7 cellular contexts compared by ENCODE assay signal in genomic region chr1:109668123-109668800, GRCh38. TPM values are rescaled to one million over a fixed set of nuclear protein-coding genes. Genes with fewer than 3 reads are reported as not detected.
A peak's percentile ranks its signal among the peaks of the same experiment; 100 is the strongest.
DNase-seq lines count a peak whose midpoint lies in the region; ATAC-seq and TF ChIP-seq lines count a peak whose summit lies in the region.
"Had no signal": no experiment of that assay in that cellular context is flagged by ENCODE, and none has a peak within 500 bp of the region (broad histone marks: within the 10 kb centered on the region; RNA-seq: fewer than 3 reads in every experiment).

No MANE protein-coding gene starts in this region.

- H3K4me2 ChIP-seq in DND-41 (ENCODE audit: insufficient read depth, low read length): peak overlapping the region; percentile 65
- H3K4me2 ChIP-seq in mesendoderm (ENCODE audit: low read length): peak overlapping the region; percentile 40

- H2AK5ac ChIP-seq in mesendoderm (ENCODE audit: low read length): no peak overlapping the region

- DNase-seq in DND-41 (no peak), mesendoderm (no peak), Kasumi-1 (lab: John Stamatoyannopoulos, UW) (no peak)
- DNase-seq in central memory CD4-positive, alpha-beta T cell: no peak

- H3K4me3 ChIP-seq in DND-41 (ENCODE audit: low read depth in 1 of 2, low read length in 2 of 2): peak overlapping the region in 1 of 2 experiments; percentile 54; a peak in 2 of 4 replicates
- no peak overlapping the region for H3K4me3 ChIP-seq in mesendoderm (ENCODE audit: low read length)

- H3K36me3 Mint-ChIP-seq in activated T-helper 17 cell treated with anti-CD3 and anti-CD28 coated beads, Interleukin-2, amount 50 U/mL, for 72 hours (ENCODE audit: low read depth): no peaks in the 10 kb centered on the region

- H2BK120ac ChIP-seq in mesendoderm (ENCODE audit: low read depth, low read length): no peak overlapping the region

- H3K9ac ChIP-seq in DND-41 (ENCODE audit: low read depth, low read length) (peak overlapping the region; percentile 46), mesendoderm (ENCODE audit: low read length) (peak overlapping the region; percentile 49)

- WGBS in mesendoderm (ENCODE audit: extremely low coverage, insufficient coverage, low lambda C conversion rate): no CpG with 5 or more reads among the region's 26 CpGs

- H3K27me3 ChIP-seq in DND-41 (ENCODE audit: insufficient read depth, low read length, poor library complexity) (no peaks in the 10 kb centered on the region), mesendoderm (ENCODE audit: insufficient read depth, low read length, poor library complexity) (no peaks in the 10 kb centered on the region)

- H4K8ac ChIP-seq in mesendoderm (ENCODE audit: low read depth, low read length): no peak overlapping the region

- H3K27me3 Mint-ChIP-seq in activated T-helper 17 cell treated with anti-CD3 and anti-CD28 coated beads, Interleukin-2, amount 50 U/mL, for 72 hours: no peaks in the 10 kb centered on the region

- H3K56ac ChIP-seq in mesendoderm (ENCODE audit: low read length): peak overlapping the region; percentile 50

- H3K4me1 ChIP-seq in DND-41 (ENCODE audit: insufficient read depth, low read length) (peaks cover 13% of the 10 kb centered on the region), mesendoderm (ENCODE audit: control insufficient read depth, low read depth, low read length) (no peaks in the 10 kb centered on the region)

- H4K20me1 ChIP-seq in DND-41 (ENCODE audit: insufficient read depth, low read length): no peaks in the 10 kb centered on the region

- no peaks in the 10 kb centered on the region for H3K36me3 ChIP-seq in DND-41 (ENCODE audit: insufficient read depth, low read length)
- H3K36me3 ChIP-seq in mesendoderm (ENCODE audit: control insufficient read depth, insufficient read depth, low read length): no peaks in the 10 kb centered on the region

- no peak overlapping the region for H3K27ac ChIP-seq in DND-41 (ENCODE audit: low read length)
- no peak overlapping the region for H3K27ac ChIP-seq in mesendoderm (ENCODE audit: low read depth, low read length)

- H3K9me3 Mint-ChIP-seq in activated T-helper 17 cell treated with anti-CD3 and anti-CD28 coated beads, Interleukin-2, amount 50 U/mL, for 72 hours: no peaks in the 10 kb centered on the region

- H3K27ac Mint-ChIP-seq in activated T-helper 17 cell treated with anti-CD3 and anti-CD28 coated beads, Interleukin-2, amount 50 U/mL, for 72 hours: peak overlapping the region; percentile 26

- TF ChIP-seq CTCF in DND-41 (IDR thresholded peaks at IDR 0.05; ENCODE audit: borderline replicate concordance, extremely low read depth, low read length, poor library complexity, severe bottlenecking): no peak

- H2BK15ac ChIP-seq in mesendoderm (replicated peaks; ENCODE audit: low read depth): no peak overlapping the region

- H2AFZ ChIP-seq in DND-41 (ENCODE audit: low read depth, low read length): peak overlapping the region; percentile 38

- peak overlapping the region; percentile 32 for H3K18ac ChIP-seq in mesendoderm (ENCODE audit: low read length)

- H3K79me1 ChIP-seq in mesendoderm (ENCODE audit: low read length): no peaks in the 10 kb centered on the region

- H3K9me3 ChIP-seq in DND-41 (ENCODE audit: insufficient read depth, low read length, severe bottlenecking): no peaks in the 10 kb centered on the region

- peak; percentile 64 for ATAC-seq in DND-41 (ENCODE audit: insufficient read depth, low read depth)
- no peak for ATAC-seq in activated T-helper 17 cell treated with anti-CD3 and anti-CD28 coated beads, Interleukin-2, amount 50 U/mL, for 72 hours (replicated peaks)
- no peak for ATAC-seq in activated CD4-positive, CD25-positive, alpha-beta regulatory T cell treated with anti-CD3 and anti-CD28 coated beads, Interleukin-2, amount 50 U/mL, for 24 hours

- no peak overlapping the region for H2BK5ac ChIP-seq in mesendoderm (ENCODE audit: low read length)

- no peak overlapping the region for H3K4ac ChIP-seq in mesendoderm (ENCODE audit: low read depth, low read length)

- H3K4me1 Mint-ChIP-seq in activated T-helper 17 cell treated with anti-CD3 and anti-CD28 coated beads, Interleukin-2, amount 50 U/mL, for 72 hours: peaks cover 7% of the 10 kb centered on the region

- peak overlapping the region; percentile 65 for H3K4me3 Mint-ChIP-seq in activated T-helper 17 cell treated with anti-CD3 and anti-CD28 coated beads, Interleukin-2, amount 50 U/mL, for 72 hours

- no peak overlapping the region for H4K5ac ChIP-seq in mesendoderm (ENCODE audit: low read length)

- H3K23ac ChIP-seq in mesendoderm (ENCODE audit: low read length): peak overlapping the region; percentile 66

- H3K79me2 ChIP-seq in DND-41 (ENCODE audit: insufficient read depth, low read length) (no peaks in the 10 kb centered on the region), mesendoderm (ENCODE audit: control insufficient read depth, insufficient read depth, low read length) (no peaks in the 10 kb centered on the region)

RNA-seq across cellular contexts. Expression of gene GSTM2, which starts 0.4 kb away (rescaled TPM):
- 10 to 100 TPM; 18.5 to 27.5 TPM for total RNA-seq in activated T-helper 17 cell treated with anti-CD3 and anti-CD28 coated beads, Interleukin-2, amount 50 U/mL, for 72 hours
- polyA plus RNA-seq in mesendoderm (2013, experiment 1 of 2): 10.1 TPM
- polyA plus RNA-seq in mesendoderm (2013, experiment 2 of 2): 10.5 TPM

RNA-seq across cellular contexts. Expression of gene GSTM4, which starts 12.4 kb away (rescaled TPM):
- total RNA-seq in activated T-helper 17 cell treated with anti-CD3 and anti-CD28 coated beads, Interleukin-2, amount 50 U/mL, for 72 hours: 10 to 100 TPM; 16.2 to 20.1 TPM
- 9.2 TPM for polyA plus RNA-seq in mesendoderm (2013, experiment 1 of 2)
- 9.5 TPM for polyA plus RNA-seq in mesendoderm (2013, experiment 2 of 2)

RNA-seq across cellular contexts. Expression of gene GSTM1, which starts 19.4 kb away (rescaled TPM):
- total RNA-seq in activated T-helper 17 cell treated with anti-CD3 and anti-CD28 coated beads, Interleukin-2, amount 50 U/mL, for 72 hours: 10 to 100 TPM in 1 of 2 donors, not detected in 1; 86.5 TPM
- polyA plus RNA-seq in mesendoderm (2013, experiment 1 of 2): 25.3 TPM
- 23.1 TPM for polyA plus RNA-seq in mesendoderm (2013, experiment 2 of 2)

RNA-seq across cellular contexts. Expression of gene GSTM5, which starts 43.8 kb away (rescaled TPM):
- not detected for total RNA-seq in activated T-helper 17 cell treated with anti-CD3 and anti-CD28 coated beads, Interleukin-2, amount 50 U/mL, for 72 hours
- 0.14 TPM for polyA plus RNA-seq in mesendoderm (2013, experiment 1 of 2)
- polyA plus RNA-seq in mesendoderm (2013, experiment 2 of 2): 0.22 TPM
- total RNA-seq: myocyte had no signal

RNA-seq across cellular contexts. Expression of gene AMPD2, which starts 48.6 kb away (rescaled TPM):
- total RNA-seq in activated T-helper 17 cell treated with anti-CD3 and anti-CD28 coated beads, Interleukin-2, amount 50 U/mL, for 72 hours: 100 to 1,000 TPM in 1 of 2 donors, 10 to 100 TPM in 1; 97.1 to 135 TPM
- 26.9 TPM for polyA plus RNA-seq in mesendoderm (2013, experiment 1 of 2)
- polyA plus RNA-seq in mesendoderm (2013, experiment 2 of 2): 26.2 TPM
